26 cellular contexts compared by ENCODE assay signal in genomic region chr5:61964199-61964598, GRCh38.
A peak's percentile ranks its signal among the peaks of the same experiment; 100 is the strongest.
DNase-seq lines count a peak whose midpoint lies in the region; ATAC-seq and TF ChIP-seq lines count a peak whose summit lies in the region.
"Had no signal": no experiment of that assay in that cellular context is flagged by ENCODE, and none has a peak within 500 bp of the region (broad histone marks: within the 10 kb centered on the region; RNA-seq: fewer than 3 reads in every experiment).

No MANE protein-coding gene starts in this region.

- intact Hi-C loops in MCF 10A (cut with micrococcal nuclease) = no loop called here
- intact Hi-C loops in breast epithelium (cut with DNase I; ENCODE audit: low total_unique reads) = no loop called here
- intact Hi-C loops in aorta (cut with DNase I) = no loop called here

- H3K27me3 Mint-ChIP-seq in MCF 10A (ENCODE audit: insufficient read depth, unreplicated experiment) = no peaks in the 10 kb centered on the region
- H3K27me3 Mint-ChIP-seq: activated CD8-positive, alpha-beta T cell treated with anti-CD3 and anti-CD28 coated beads for 36 hours; IgD-negative memory B cell had no signal

- H3K9me3 Mint-ChIP-seq in MCF 10A (ENCODE audit: unreplicated experiment) = no peaks in the 10 kb centered on the region
- H3K9me3 Mint-ChIP-seq: activated CD8-positive, alpha-beta T cell treated with anti-CD3 and anti-CD28 coated beads for 36 hours; activated naive CD8-positive, alpha-beta T cell treated with anti-CD3 and anti-CD28 coated beads for 36 hours had no signal

- no peak for TF ChIP-seq POLR2A in breast epithelium (IDR thresholded peaks at IDR 0.05)

- ATAC-seq in aorta (ENCODE audit: low FRiP score) = peak; percentile 65
- ATAC-seq: activated CD8-positive, alpha-beta T cell treated with anti-CD3 and anti-CD28 coated beads for 36 hours; activated T-cell treated with anti-CD3 and anti-CD28 coated beads, Interleukin-2, amount 50 U/mL, for 72 hours had no signal

- BruUV-seq in MCF 10A (replicated peaks; lab: Mats Ljungman, UMichigan) = no TSS peak

- no peak overlapping the region for H3K9ac ChIP-seq in adipocyte (ENCODE audit: low read length)

- no peaks in the 10 kb centered on the region for H3K9me3 ChIP-seq in breast epithelium
- no peaks in the 10 kb centered on the region for H3K9me3 ChIP-seq in adipocyte (ENCODE audit: control insufficient read depth, low read length)
- H3K9me3 ChIP-seq in aorta (ENCODE audit: control insufficient read depth, low read length) = peaks cover 1% of the 10 kb centered on the region
- H3K9me3 ChIP-seq: right lobe of liver, tibial nerve had no signal

- H3K4me1 ChIP-seq in breast epithelium (no peaks in the 10 kb centered on the region), adipocyte (ENCODE audit: control insufficient read depth, insufficient read depth, low read length) (peaks cover 13% of the 10 kb centered on the region), aorta (ENCODE audit: control insufficient read depth in 1 of 2, insufficient read depth in 2 of 2, low read length in 2 of 2) (no peaks in the 10 kb centered on the region)
- H3K4me1 ChIP-seq: right lobe of liver had no signal

- POLR2A ChIA-PET in MCF 10A (lab: Yijun Ruan, JAX) = interaction anchor here (0.6 to 0.9 kb wide), 2 partner anchors 9 to 1036 kb away, joined by 3 read pairs; no protein-coding TSS in a partner anchor

- CTCF ChIA-PET in MCF 10A (lab: Yijun Ruan, JAX) = interaction anchor here (0.6 kb wide), 1 partner anchor 11 kb away, joined by 3 read pairs; no protein-coding TSS in a partner anchor

- no peak overlapping the region for H3K4me3 Mint-ChIP-seq in MCF 10A (ENCODE audit: unreplicated experiment)
- H3K4me3 Mint-ChIP-seq: activated CD8-positive, alpha-beta T cell treated with anti-CD3 and anti-CD28 coated beads for 36 hours; activated naive CD8-positive, alpha-beta T cell treated with anti-CD3 and anti-CD28 coated beads for 36 hours; activated T-cell treated with anti-CD3 and anti-CD28 coated beads, Interleukin-2, amount 50 U/mL, for 72 hours; CD4-positive, CD25-positive, alpha-beta regulatory T cell; IgD-negative memory B cell had no signal

- DNase-seq in MCF 10A (ENCODE audit: unreplicated experiment) (peak; percentile 20), breast epithelium (ENCODE audit: low spot score in 2 of 2) (no peak), adipocyte (ENCODE audit: low read depth) (peak; percentile 54), fibroblast of villous mesenchyme (ENCODE audit: low read depth) (peak; percentile 43), aorta (no peak), NCI-H1092 (lab: John Stamatoyannopoulos, UW) (no peak), hippocampal formation (lab: John Stamatoyannopoulos, UW) (no peak), substantia nigra (lab: John Stamatoyannopoulos, UW) (no peak)
- DNase-seq: 8988T; activated CD8-positive, alpha-beta T cell treated with anti-CD3 and anti-CD28 coated beads for 36 hours; activated naive CD8-positive, alpha-beta T cell treated with anti-CD3 and anti-CD28 coated beads for 36 hours; activated T-cell treated with anti-CD3 and anti-CD28 coated beads, Interleukin-2, amount 50 U/mL, for 72 hours; CD4-positive, CD25-positive, alpha-beta regulatory T cell; effector CD4-positive, alpha-beta T cell; GOT3; left cardiac atrium; MV-4-11; NCI-H2029; NCI-H524; nucleus accumbens; right lobe of liver; SIG-M5; stimulated activated naive CD4-positive, alpha-beta T cell treated with Interleukin-2 at 50 U/mL for 16 hours; T-helper 2 cell had no signal

- no peak overlapping the region for H3K27ac Mint-ChIP-seq in MCF 10A (ENCODE audit: low read depth, unreplicated experiment)
- H3K27ac Mint-ChIP-seq: activated CD8-positive, alpha-beta T cell treated with anti-CD3 and anti-CD28 coated beads for 36 hours; activated naive CD8-positive, alpha-beta T cell treated with anti-CD3 and anti-CD28 coated beads for 36 hours; activated T-cell treated with anti-CD3 and anti-CD28 coated beads, Interleukin-2, amount 50 U/mL, for 72 hours; CD4-positive, CD25-positive, alpha-beta regulatory T cell; IgD-negative memory B cell had no signal

- no peak for TF ChIP-seq CTCF in MCF 10A (IDR thresholded peaks at IDR 0.05; ENCODE audit: unreplicated experiment)
- TF ChIP-seq CTCF in breast epithelium (IDR thresholded peaks at IDR 0.05) = no peak
- no peak for TF ChIP-seq CTCF in fibroblast of villous mesenchyme (IDR thresholded peaks at IDR 0.05; ENCODE audit: insufficient read depth, low read depth, low read length)

- H3K27me3 ChIP-seq in breast epithelium (no peaks in the 10 kb centered on the region), adipocyte (replicated peaks; ENCODE audit: control insufficient read depth, insufficient read depth, low read length) (no peaks in the 10 kb centered on the region), aorta (ENCODE audit: control insufficient read depth in 1 of 2, insufficient read depth in 2 of 2, low read length in 1 of 2) (no peaks in the 10 kb centered on the region)
- H3K27me3 ChIP-seq: right lobe of liver, tibial nerve had no signal

- H3K4me3 ChIP-seq in breast epithelium (no peak overlapping the region), adipocyte (ENCODE audit: low read length) (no peak overlapping the region), fibroblast of villous mesenchyme (ENCODE audit: low read depth, low read length) (no peak overlapping the region), aorta (ENCODE audit: low read length in 2 of 2) (no peak overlapping the region)
- H3K4me3 ChIP-seq: right lobe of liver, tibial nerve had no signal

- H3K4me1 Mint-ChIP-seq in MCF 10A (ENCODE audit: insufficient read depth, unreplicated experiment) = peaks cover 20% of the 10 kb centered on the region
- H3K4me1 Mint-ChIP-seq: activated naive CD8-positive, alpha-beta T cell treated with anti-CD3 and anti-CD28 coated beads for 36 hours had no signal

- no peak overlapping the region for H3K27ac ChIP-seq in breast epithelium
- H3K27ac ChIP-seq in aorta (ENCODE audit: low read depth in 1 of 2, low read length in 2 of 2) = no peak overlapping the region
- H3K27ac ChIP-seq in substantia nigra (ENCODE audit: low read depth, low read length, poor library complexity, severe bottlenecking) = no peak overlapping the region
- H3K27ac ChIP-seq: right lobe of liver, tibial nerve had no signal

- WGBS in aorta, 2 donors = 42 to 43% methylated on average over 2 of the region's 2 CpGs

- no peaks in the 10 kb centered on the region for H3K36me3 Mint-ChIP-seq in MCF 10A (ENCODE audit: insufficient read depth, unreplicated experiment)
- H3K36me3 Mint-ChIP-seq: activated naive CD8-positive, alpha-beta T cell treated with anti-CD3 and anti-CD28 coated beads for 36 hours; CD4-positive, CD25-positive, alpha-beta regulatory T cell; IgD-negative memory B cell had no signal

- no peaks in the 10 kb centered on the region for H3K36me3 ChIP-seq in breast epithelium
- H3K36me3 ChIP-seq in adipocyte (ENCODE audit: control insufficient read depth, insufficient read depth, low read length, severe bottlenecking) = no peaks in the 10 kb centered on the region
- H3K36me3 ChIP-seq in aorta (ENCODE audit: control insufficient read depth in 1 of 2, insufficient read depth in 2 of 2, low read length in 1 of 2) = no peaks in the 10 kb centered on the region
- H3K36me3 ChIP-seq: right lobe of liver, tibial nerve had no signal

Comparison
In these comparisons a context has a peak if more than half of its experiments do, and no peak if none do; other contexts are left out.
1. DNase-seq: peak in MCF 10A (single experiment), adipocyte (single experiment) and fibroblast of villous mesenchyme (single experiment); none in breast epithelium (0 of 2), aorta (0 of 2), NCI-H1092 (single experiment), hippocampal formation (0 of 2) and substantia nigra (0 of 49).